ENCODE assay signal across 8 cellular contexts in genomic region chr3:101940521-101940992, GRCh38.
DNase-seq lines count a peak whose midpoint lies in the region; ATAC-seq and TF ChIP-seq lines count a peak whose summit lies in the region.

No MANE protein-coding gene starts in this region.

- H3K79me2 ChIP-seq in PC-9 (ENCODE audit: low read depth), result no peaks in the 10 kb centered on the region

- H3K4me3 Mint-ChIP-seq in activated CD4-positive, alpha-beta T cell treated with anti-CD3 and anti-CD28 coated beads, Interleukin-2, amount 10 ng/mL, durations not matched to agents 24 days and 14 days, result no peak overlapping the region
- no peak overlapping the region for H3K4me3 Mint-ChIP-seq in activated CD4-positive, alpha-beta T cell treated with anti-CD3 and anti-CD28 coated beads, Interleukin-2, amount 10 ng/mL, durations not matched to agents 7 days and 5 days

- POLR2A ChIA-PET in activated CD4-positive, alpha-beta T cell treated with anti-CD3 and anti-CD28 coated beads, Interleukin-2, amount 10 ng/mL, durations not matched to agents 7 days and 5 days (lab: Charles Lee), result no interaction called here
- POLR2A ChIA-PET in PC-9 (lab: Charles Lee; ENCODE audit: unreplicated experiment), result interaction anchor here (0.6 kb wide), 2 partner anchors 16 to 461 kb away, joined by 3 to 6 read pairs; no protein-coding TSS in a partner anchor

- intact Hi-C loops in activated CD4-positive, alpha-beta T cell treated with anti-CD3 and anti-CD28 coated beads, Interleukin-2, amount 10 ng/mL, durations not matched to agents 24 days and 14 days (cut with micrococcal nuclease), result no loop called here
- intact Hi-C loops in PC-9 (cut with micrococcal nuclease; ENCODE audit: unreplicated experiment), result loop anchor here (1.0 to 5.0 kb wide), 4 partner anchors 38 to 222 kb away; no protein-coding TSS in a partner anchor

- peak overlapping the region; percentile 26 for H2AFZ ChIP-seq in PC-9

- TF ChIP-seq CTCF in PC-9 (conservative IDR thresholded peaks at IDR 0.05) (no peak), epithelial cell of esophagus (IDR thresholded peaks at IDR 0.05; ENCODE audit: insufficient read depth, low read depth, low read length, missing control alignments) (no peak), neutrophil (IDR thresholded peaks at IDR 0.05) (no peak)

- BruUV-seq in PC-9 (replicated peaks; lab: Mats Ljungman, UMichigan), result no TSS peak

- H3K4me2 ChIP-seq in PC-9, result 0 out of 2 replicates have a peak overlapping the region, but pooled peaks have one; percentile 1

- H3K27ac ChIP-seq in PC-9, result no peak overlapping the region
- peak overlapping the region; percentile 90 for H3K27ac ChIP-seq in neutrophil

- H3K27ac Mint-ChIP-seq in activated CD4-positive, alpha-beta T cell treated with anti-CD3 and anti-CD28 coated beads, Interleukin-2, amount 10 ng/mL, durations not matched to agents 24 days and 14 days, result no peak overlapping the region
- H3K27ac Mint-ChIP-seq in activated CD4-positive, alpha-beta T cell treated with anti-CD3 and anti-CD28 coated beads, Interleukin-2, amount 10 ng/mL, durations not matched to agents 7 days and 5 days, result no peak overlapping the region

- H3K4me1 ChIP-seq in PC-9 (replicated peaks; ENCODE audit: insufficient read depth) (peaks cover 16% of the 10 kb centered on the region), neutrophil (ENCODE audit: control insufficient read depth in 1 of 2, insufficient read depth in 1 of 2, low read depth in 1 of 2, low read length in 1 of 2) (peaks cover 71 to 74% of the 10 kb centered on the region in 2 experiments)

- peaks cover 8% of the 10 kb centered on the region for H3K27me3 Mint-ChIP-seq in activated CD4-positive, alpha-beta T cell treated with anti-CD3 and anti-CD28 coated beads, Interleukin-2, amount 10 ng/mL, durations not matched to agents 24 days and 14 days
- H3K27me3 Mint-ChIP-seq in activated CD4-positive, alpha-beta T cell treated with anti-CD3 and anti-CD28 coated beads, Interleukin-2, amount 10 ng/mL, durations not matched to agents 7 days and 5 days, result peaks cover 9% of the 10 kb centered on the region

- H3K4me3 ChIP-seq in PC-9 (no peak overlapping the region), epithelial cell of esophagus (ENCODE audit: low read length) (no peak overlapping the region), neutrophil (ENCODE audit: low read depth in 1 of 2, low read length in 1 of 2) (peak overlapping the region; percentile 4 to 43)

- CTCF ChIA-PET in activated CD4-positive, alpha-beta T cell treated with anti-CD3 and anti-CD28 coated beads, Interleukin-2, amount 10 ng/mL, durations not matched to agents 7 days and 5 days (lab: Charles Lee), result no interaction called here
- CTCF ChIA-PET in PC-9 (lab: Charles Lee), result no interaction called here

- H3K27me3 ChIP-seq in PC-9 (ENCODE audit: insufficient read depth, low read depth), result no peaks in the 10 kb centered on the region
- no peaks in the 10 kb centered on the region for H3K27me3 ChIP-seq in neutrophil

- H3K9me2 ChIP-seq in PC-9 (ENCODE audit: insufficient read depth), result no peaks in the 10 kb centered on the region

- peaks cover 29% of the 10 kb centered on the region for H3K4me1 Mint-ChIP-seq in activated CD4-positive, alpha-beta T cell treated with anti-CD3 and anti-CD28 coated beads, Interleukin-2, amount 10 ng/mL, durations not matched to agents 24 days and 14 days
- peaks cover 36% of the 10 kb centered on the region for H3K4me1 Mint-ChIP-seq in activated CD4-positive, alpha-beta T cell treated with anti-CD3 and anti-CD28 coated beads, Interleukin-2, amount 10 ng/mL, durations not matched to agents 7 days and 5 days

- H3K36me3 ChIP-seq in PC-9 (ENCODE audit: low read depth) (no peaks in the 10 kb centered on the region), neutrophil (no peaks in the 10 kb centered on the region)

- no peaks in the 10 kb centered on the region for H3K9me3 Mint-ChIP-seq in activated CD4-positive, alpha-beta T cell treated with anti-CD3 and anti-CD28 coated beads, Interleukin-2, amount 10 ng/mL, durations not matched to agents 24 days and 14 days
- H3K9me3 Mint-ChIP-seq in activated CD4-positive, alpha-beta T cell treated with anti-CD3 and anti-CD28 coated beads, Interleukin-2, amount 10 ng/mL, durations not matched to agents 7 days and 5 days, result no peaks in the 10 kb centered on the region

- no peak for ATAC-seq in GM21786 (IDR thresholded peaks at IDR 0.05; ENCODE audit: unreplicated experiment)
- ATAC-seq in GM18502 (IDR thresholded peaks at IDR 0.05; ENCODE audit: poor library complexity, unreplicated experiment), result no peak

- no peaks in the 10 kb centered on the region for H3K36me3 Mint-ChIP-seq in activated CD4-positive, alpha-beta T cell treated with anti-CD3 and anti-CD28 coated beads, Interleukin-2, amount 10 ng/mL, durations not matched to agents 24 days and 14 days (ENCODE audit: low read depth)
- peaks cover 5% of the 10 kb centered on the region for H3K36me3 Mint-ChIP-seq in activated CD4-positive, alpha-beta T cell treated with anti-CD3 and anti-CD28 coated beads, Interleukin-2, amount 10 ng/mL, durations not matched to agents 7 days and 5 days (ENCODE audit: low read depth)

- H4K20me1 ChIP-seq in PC-9 (ENCODE audit: insufficient read depth), result no peaks in the 10 kb centered on the region

- H3K9me3 ChIP-seq in PC-9 (ENCODE audit: insufficient read depth, low read depth) (peaks cover 8% of the 10 kb centered on the region), neutrophil (no peaks in the 10 kb centered on the region)

- peak; percentile 58 for DNase-seq in activated CD4-positive, alpha-beta T cell treated with anti-CD3 and anti-CD28 coated beads, Interleukin-2, amount 10 ng/mL, durations not matched to agents 24 days and 14 days
- DNase-seq in activated CD4-positive, alpha-beta T cell treated with anti-CD3 and anti-CD28 coated beads, Interleukin-2, amount 10 ng/mL, durations not matched to agents 7 days and 5 days, result no peak
- DNase-seq in PC-9, result peak; percentile 49 to 64
- peak; percentile 92 for DNase-seq in epithelial cell of esophagus (ENCODE audit: low read depth)
- no peak for DNase-seq in stimulated activated CD8-positive, alpha-beta memory T cell treated with anti-CD3 and anti-CD28 coated beads, Interleukin-4, amount 100 ng/mL, for 48 hours

- no peaks in the 10 kb centered on the region for H3F3A ChIP-seq in PC-9 (ENCODE audit: insufficient read depth, low read depth)

Comparison
In these comparisons a context has a peak if more than half of its experiments do, and no peak if none do; other contexts are left out.
1. DNase-seq: peak in activated CD4-positive, alpha-beta T cell treated with anti-CD3 and anti-CD28 coated beads, Interleukin-2, amount 10 ng/mL, durations not matched to agents 24 days and 14 days (single experiment), PC-9 (2 of 2) and epithelial cell of esophagus (single experiment); none in activated CD4-positive, alpha-beta T cell treated with anti-CD3 and anti-CD28 coated beads, Interleukin-2, amount 10 ng/mL, durations not matched to agents 7 days and 5 days (single experiment) and stimulated activated CD8-positive, alpha-beta memory T cell treated with anti-CD3 and anti-CD28 coated beads, Interleukin-4, amount 100 ng/mL, for 48 hours (single experiment).
2. H3K4me3 ChIP-seq: peak in neutrophil (2 of 2); none in PC-9 (single experiment) and epithelial cell of esophagus (single experiment).